In the genomic region with DNA sequence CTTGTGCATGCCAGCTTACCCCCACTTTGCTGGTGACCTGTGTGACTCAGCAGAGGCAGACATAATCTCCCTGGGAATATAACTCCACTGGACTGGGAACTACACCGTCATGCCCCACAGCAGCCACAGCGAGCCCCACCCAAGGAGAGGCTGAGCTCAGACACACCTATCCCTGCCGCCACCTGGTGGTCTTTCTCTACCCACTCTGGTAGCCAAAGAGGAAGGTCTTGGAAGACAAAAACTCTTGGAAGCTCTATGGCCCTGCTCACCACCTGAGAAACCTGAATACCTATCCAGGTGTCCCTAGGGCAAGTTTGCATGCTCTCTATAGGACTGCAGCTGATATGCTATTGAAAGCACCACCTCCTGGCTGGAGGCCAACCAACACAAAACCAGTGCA, we compare ENCODE assay signal across 26 cellular contexts. TPM values are rescaled to one million over a fixed set of nuclear protein-coding genes. Genes with fewer than 3 reads are reported as not detected.
"Had no signal": no experiment of that assay in that cellular context is flagged by ENCODE, and none has a peak within 500 bp of the region (broad histone marks: within the 10 kb centered on the region; RNA-seq: fewer than 3 reads in every experiment).

No MANE protein-coding gene starts in this region.

- H3K4me1 ChIP-seq: Peyer's patch, SJSA1 had no signal

- H3K27ac ChIP-seq: HL-60, PC-9, Peyer's patch, SJSA1, SK-N-MC had no signal

- H3K9me3 ChIP-seq: Peyer's patch, SJSA1 had no signal

- H3K36me3 ChIP-seq: Peyer's patch, SJSA1 had no signal

- H2AFZ ChIP-seq: PC-9 had no signal

- DNase-seq: KBM-7, MV-4-11, NCI-H1048, NCI-H1105, NCI-H1417 treated with DMSO at 0.1 percent for 48 hours, NCI-H146, NCI-H1694 treated with DMSO at 0.1 percent for 48 hours, NCI-H1930, NCI-H2081, NCI-H2107, NCI-H226, NCI-H446, NCI-H510A, NCI-H524 treated with DMSO at 0.1 percent for 48 hours, OCI-M1, PC-9, Peyer's patch, SHP77 treated with DMSO at 0.1 percent for 48 hours had no signal

- H3K27me3 ChIP-seq: Peyer's patch, SJSA1 had no signal

- H3K4me3 ChIP-seq: PC-9, Peyer's patch, SJSA1, SK-N-MC had no signal

- H3K4me2 ChIP-seq: PC-9 had no signal

RNA-seq across cellular contexts. Expression of a gene that starts 48.1 kb away (rescaled TPM):
- total RNA-seq: LHCN-M2; MCF 10A; PC-9; Right ventricle myocardium inferior; RPMI7951; SJSA1; T-helper 1 cell treated with Interleukin-12 subunit alpha and Interleukin-12 subunit beta and Interleukin-4 antibody, amounts not matched to agents 30 ng/mL and 1 ng/mL, for 36 hours had no signal
